9 cellular contexts compared by ENCODE assay signal in genomic region chr1:92484171-92484471, GRCh38. TPM values are rescaled to one million over a fixed set of nuclear protein-coding genes. Genes with fewer than 3 reads are reported as not detected.
DNase-seq lines count a peak whose midpoint lies in the region; ATAC-seq and TF ChIP-seq lines count a peak whose summit lies in the region.
"Had no signal": no experiment of that assay in that cellular context is flagged by ENCODE, and none has a peak within 500 bp of the region (broad histone marks: within the 10 kb centered on the region; RNA-seq: fewer than 3 reads in every experiment).

No MANE protein-coding gene starts in this region.

- H3K27me3 Mint-ChIP-seq in activated B cell treated with CpG ODN at 0.5 μM for 24 hours (peaks cover 13% of the 10 kb centered on the region), immature natural killer cell (ENCODE audit: low read depth in 3 of 3) (peaks cover 11 to 21% (median 13%) of the 10 kb centered on the region in 3 donors)

- CTCF ChIA-PET in activated B cell treated with CpG ODN at 0.5 μM for 24 hours (lab: Charles Lee) (interaction anchor here (0.9 to 2.0 kb wide), 2 partner anchors 15 to 173 kb away, joined by 4 to 5 read pairs; no protein-coding TSS in a partner anchor), HEK293T (lab: Yijun Ruan, JAX) (no interaction called here)

- peak overlapping the region; percentile 90 for H3K4me3 Mint-ChIP-seq in activated B cell treated with CpG ODN at 0.5 μM for 24 hours
- peak overlapping the region; percentile 90 to 97 (median 95) for H3K4me3 Mint-ChIP-seq in immature natural killer cell
- peak overlapping the region; percentile 90 for H3K4me3 Mint-ChIP-seq in stimulated activated effector memory CD8-positive, alpha-beta T cell treated with anti-CD3 and anti-CD28 coated beads, Interleukin-12 subunit alpha, Interleukin-12 subunit beta, amount 100 ng/mL, for 72 hours

- H3K9me3 Mint-ChIP-seq in activated B cell treated with CpG ODN at 0.5 μM for 24 hours = no peaks in the 10 kb centered on the region
- H3K9me3 Mint-ChIP-seq in immature natural killer cell = no peaks in the 10 kb centered on the region
- H3K9me3 Mint-ChIP-seq in stimulated activated effector memory CD8-positive, alpha-beta T cell treated with anti-CD3 and anti-CD28 coated beads, Interleukin-12 subunit alpha, Interleukin-12 subunit beta, amount 100 ng/mL, for 72 hours = no peaks in the 10 kb centered on the region

- H3K27ac Mint-ChIP-seq in activated B cell treated with CpG ODN at 0.5 μM for 24 hours (no peak overlapping the region), immature natural killer cell (peak overlapping the region; percentile 76 to 93 (median 88))
- peak overlapping the region; percentile 93 for H3K27ac Mint-ChIP-seq in stimulated activated effector memory CD8-positive, alpha-beta T cell treated with anti-CD3 and anti-CD28 coated beads, Interleukin-12 subunit alpha, Interleukin-12 subunit beta, amount 100 ng/mL, for 72 hours

- intact Hi-C loops in activated B cell treated with CpG ODN at 0.5 μM for 24 hours (cut with micrococcal nuclease) = loop anchor here (5.0 kb wide), 1 partner anchor 82 kb away; no protein-coding TSS in a partner anchor

- peak; percentile 23 for DNase-seq in NCI-H2196 (lab: John Stamatoyannopoulos, UW; ENCODE audit: unreplicated experiment)
- no peak for DNase-seq in NCI-H2196 treated with DMSO at 0.1 percent for 48 hours (lab: John Stamatoyannopoulos, UW; ENCODE audit: unreplicated experiment)
- no peak for DNase-seq in activated B cell treated with CpG ODN at 0.5 μM for 24 hours
- peak in 1 of 3 donors; percentile 15 for DNase-seq in immature natural killer cell
- no peak for DNase-seq in stimulated activated effector memory CD8-positive, alpha-beta T cell treated with anti-CD3 and anti-CD28 coated beads, Interleukin-12 subunit alpha, Interleukin-12 subunit beta, amount 100 ng/mL, for 72 hours (ENCODE audit: low spot score in 2 of 2)
- no peak for DNase-seq in COLO668 (lab: John Stamatoyannopoulos, UW; ENCODE audit: unreplicated experiment)
- no peak for DNase-seq in HEK293T (ENCODE audit: extremely low spot score)
- DNase-seq: ACHN had no signal

- POLR2A ChIA-PET in activated B cell treated with CpG ODN at 0.5 μM for 24 hours (lab: Charles Lee) = interaction anchor here (0.7 to 3.7 kb wide), 2 partner anchors 53 to 104 kb away, joined by 9 to 17 read pairs; no protein-coding TSS in a partner anchor
- POLR2A ChIA-PET in HEK293T (lab: Yijun Ruan, JAX) = interaction anchor here (1.3 kb wide), 1 partner anchor 10 kb away, joined by 5 read pairs; no protein-coding TSS in a partner anchor

- H3K4me1 Mint-ChIP-seq in activated B cell treated with CpG ODN at 0.5 μM for 24 hours (peaks cover 28% of the 10 kb centered on the region), immature natural killer cell (peaks cover 35 to 45% of the 10 kb centered on the region in 2 donors)
- peaks cover 46% of the 10 kb centered on the region for H3K4me1 Mint-ChIP-seq in stimulated activated effector memory CD8-positive, alpha-beta T cell treated with anti-CD3 and anti-CD28 coated beads, Interleukin-12 subunit alpha, Interleukin-12 subunit beta, amount 100 ng/mL, for 72 hours

- H3K36me3 Mint-ChIP-seq in activated B cell treated with CpG ODN at 0.5 μM for 24 hours (ENCODE audit: low read depth) (no peaks in the 10 kb centered on the region), immature natural killer cell (peaks cover 13 to 16% (median 14%) of the 10 kb centered on the region in 3 donors)
- peaks cover 74% of the 10 kb centered on the region for H3K36me3 Mint-ChIP-seq in stimulated activated effector memory CD8-positive, alpha-beta T cell treated with anti-CD3 and anti-CD28 coated beads, Interleukin-12 subunit alpha, Interleukin-12 subunit beta, amount 100 ng/mL, for 72 hours

- no peak for ATAC-seq in activated B cell treated with CpG ODN at 0.5 μM for 24 hours (ENCODE audit: low read depth)
- ATAC-seq in stimulated activated effector memory CD8-positive, alpha-beta T cell treated with anti-CD3 and anti-CD28 coated beads, Interleukin-12 subunit alpha, Interleukin-12 subunit beta, amount 100 ng/mL, for 72 hours = no peak
- ATAC-seq in HG03095 (IDR thresholded peaks at IDR 0.05; ENCODE audit: unreplicated experiment) = no peak

- no peak for TF ChIP-seq CTCF in activated B cell treated with CpG ODN at 0.5 μM for 24 hours (IDR thresholded peaks at IDR 0.05)

TF ChIP-seq in HEK293T, 16 proteins besides CTCF, POLR2A, EP300 and RAD21:
- TF ChIP-seq NFRKB (IDR thresholded peaks at IDR 0.05) (no peak), CTBP1 (IDR thresholded peaks at IDR 0.05; ENCODE audit: borderline replicate concordance) (no peak), ARNT (IDR thresholded peaks at IDR 0.05) (no peak), HDGF (IDR thresholded peaks at IDR 0.05; ENCODE audit: borderline replicate concordance) (no peak), FOXA1 (IDR thresholded peaks at IDR 0.05) (no peak), BHLHE40 (IDR thresholded peaks at IDR 0.05; ENCODE audit: borderline replicate concordance) (no peak), SUZ12 (IDR thresholded peaks at IDR 0.05) (no peak), LEF1 (IDR thresholded peaks at IDR 0.05; ENCODE audit: borderline replicate concordance) (no peak), TARDBP (IDR thresholded peaks at IDR 0.05) (no peak), FOXM1 (IDR thresholded peaks at IDR 0.05; ENCODE audit: borderline replicate concordance) (no peak), ELF4 (IDR thresholded peaks at IDR 0.05) (no peak), FOXK2 (IDR thresholded peaks at IDR 0.05) (no peak), SP1 (IDR thresholded peaks at IDR 0.05) (no peak), L3MBTL2 (conservative IDR thresholded peaks at IDR 0.05) (no peak)
- TF ChIP-seq, protein P1, sequence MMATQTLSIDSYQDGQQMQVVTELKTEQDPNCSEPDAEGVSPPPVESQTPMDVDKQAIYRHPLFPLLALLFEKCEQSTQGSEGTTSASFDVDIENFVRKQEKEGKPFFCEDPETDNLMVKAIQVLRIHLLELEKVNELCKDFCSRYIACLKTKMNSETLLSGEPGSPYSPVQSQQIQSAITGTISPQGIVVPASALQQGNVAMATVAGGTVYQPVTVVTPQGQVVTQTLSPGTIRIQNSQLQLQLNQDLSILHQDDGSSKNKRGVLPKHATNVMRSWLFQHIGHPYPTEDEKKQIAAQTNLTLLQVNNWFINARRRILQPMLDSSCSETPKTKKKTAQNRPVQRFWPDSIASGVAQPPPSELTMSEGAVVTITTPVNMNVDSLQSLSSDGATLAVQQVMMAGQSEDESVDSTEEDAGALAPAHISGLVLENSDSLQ (IDR thresholded peaks at IDR 0.05) = no peak

RNA-seq across cellular contexts. Expression of gene GFI1, which starts 2.6 kb away (rescaled TPM):
- 1.2 and 1.7 TPM in 2 replicates for total RNA-seq in activated B cell treated with CpG ODN at 0.5 μM for 24 hours
- polyA plus RNA-seq in immature natural killer cell = 10 to 100 TPM; 17.8 to 47.4 (median 27.2) TPM
